ENCODE assay signal across 8 cellular contexts in the genomic region with DNA sequence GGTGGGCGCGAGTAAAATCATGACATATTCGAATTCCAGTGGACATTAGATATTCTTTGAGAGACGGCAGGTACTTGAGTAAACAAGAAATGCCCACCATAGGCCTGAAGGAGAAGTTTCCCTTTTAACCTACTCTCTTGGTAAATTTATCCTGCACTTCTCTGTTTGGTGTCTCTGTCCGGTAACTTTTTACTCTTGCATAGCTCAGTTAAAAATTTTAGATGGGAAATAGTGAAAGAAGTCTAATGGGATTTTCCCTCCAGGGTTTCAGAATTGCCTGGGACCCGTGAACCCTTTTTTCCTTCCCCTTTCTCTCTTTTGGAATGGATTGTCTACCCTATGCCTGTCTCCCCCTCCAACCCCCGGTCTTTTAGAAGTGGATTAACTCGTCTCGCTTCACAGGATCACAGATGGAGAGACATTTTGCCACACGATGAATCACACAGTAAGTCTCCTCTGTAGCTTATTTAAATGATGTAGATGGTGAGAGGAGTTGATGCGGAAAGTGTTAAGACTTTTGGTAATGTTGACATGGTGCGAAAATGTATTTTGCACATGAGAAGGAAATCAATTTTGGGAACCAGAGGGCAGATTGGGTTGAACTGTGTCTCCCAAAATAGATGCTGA. TPM values are rescaled to one million over a fixed set of nuclear protein-coding genes. Genes with fewer than 3 reads are reported as not detected.
A peak's percentile ranks its signal among the peaks of the same experiment; 100 is the strongest.
DNase-seq lines count a peak whose midpoint lies in the region; ATAC-seq and TF ChIP-seq lines count a peak whose summit lies in the region.

No MANE protein-coding gene starts in this region.

- no peaks in the 10 kb centered on the region for H3K9me3 ChIP-seq in CD4-positive, alpha-beta T cell (ENCODE audit: control insufficient read depth, low read length)
- H3K9me3 ChIP-seq in testis = no peaks in the 10 kb centered on the region

- H3K27ac ChIP-seq in CD4-positive, alpha-beta T cell (ENCODE audit: low read depth, low read length) = peak overlapping the region; percentile 25
- peak overlapping the region; percentile 76 for H3K27ac ChIP-seq in HL-60 (replicated peaks)
- H3K27ac ChIP-seq in testis = peak overlapping the region; percentile 31 to 47

- H3K4me3 Mint-ChIP-seq in CD4-positive, alpha-beta T cell = peak overlapping the region; percentile 94
- peak overlapping the region; percentile 83 for H3K4me3 Mint-ChIP-seq in activated T-helper 17 cell treated with anti-CD3 and anti-CD28 coated beads, Interleukin-2, amount 50 U/mL, for 72 hours

- whole genome bisulfite sequencing in testis, 2 donors = 26 to 29% methylated on average over 12 of the region's 12 CpGs

- DNase-seq in CD4-positive, alpha-beta T cell = no peak
- DNase-seq in HL-60 (ENCODE audit: low read depth in 1 of 2, low spot score in 1 of 2) = peak in 1 of 2 experiments; percentile 15
- DNase-seq in kidney tubule cell (ENCODE audit: low spot score) = peak; percentile 62
- no peak for DNase-seq in testis
- no peak for DNase-seq in activated effector memory CD4-positive, alpha-beta T cell treated with anti-CD3 and anti-CD28 coated beads, Interleukin-2, amount 50 U/mL, for 16 hours
- no peak for DNase-seq in stimulated activated CD4-positive, alpha-beta T cell treated with anti-CD3 and anti-CD28 coated beads, Interleukin-4, amount 100 ng/mL, for 24 hours

- H3K27me3 ChIP-seq in CD4-positive, alpha-beta T cell (ENCODE audit: control insufficient read depth, insufficient read depth, low read length) = no peaks in the 10 kb centered on the region
- H3K27me3 ChIP-seq in HL-60 (ENCODE audit: insufficient read depth, poor library complexity, severe bottlenecking) (no peaks in the 10 kb centered on the region), testis (no peaks in the 10 kb centered on the region)

- peak overlapping the region; percentile 98 for H3K4me3 ChIP-seq in HL-60 (replicated peaks; ENCODE audit: insufficient read depth, low read length)
- peak overlapping the region; percentile 81 to 87 for H3K4me3 ChIP-seq in testis

- CTCF ChIA-PET in CD4-positive, alpha-beta T cell (lab: Charles Lee) = interaction anchor here (0.7 to 0.8 kb wide), 2 partner anchors 18 to 381 kb away, joined by 3 read pairs; no protein-coding TSS in a partner anchor

- POLR2A ChIA-PET in CD4-positive, alpha-beta T cell (lab: Charles Lee) = interaction anchor here (0.6 kb wide), 1 partner anchor 316 kb away, joined by 3 read pairs; no protein-coding TSS in a partner anchor

- no peaks in the 10 kb centered on the region for H3K27me3 Mint-ChIP-seq in CD4-positive, alpha-beta T cell
- no peaks in the 10 kb centered on the region for H3K27me3 Mint-ChIP-seq in activated T-helper 17 cell treated with anti-CD3 and anti-CD28 coated beads, Interleukin-2, amount 50 U/mL, for 72 hours

- no peaks in the 10 kb centered on the region for H3K36me3 ChIP-seq in testis (ENCODE audit: low read depth, missing control alignments)

- peaks cover 10% of the 10 kb centered on the region for H3K36me3 Mint-ChIP-seq in CD4-positive, alpha-beta T cell (ENCODE audit: low read depth)
- H3K36me3 Mint-ChIP-seq in activated T-helper 17 cell treated with anti-CD3 and anti-CD28 coated beads, Interleukin-2, amount 50 U/mL, for 72 hours (ENCODE audit: low read depth) = peaks cover 6% of the 10 kb centered on the region

- no peak for ATAC-seq in CD4-positive, alpha-beta T cell (ENCODE audit: poor library complexity)
- peak; percentile 7 for ATAC-seq in GM19328 (IDR thresholded peaks at IDR 0.05; ENCODE audit: unreplicated experiment)
- peak; percentile 11 for ATAC-seq in activated T-helper 17 cell treated with anti-CD3 and anti-CD28 coated beads, Interleukin-2, amount 50 U/mL, for 72 hours (replicated peaks)

- H3K4me1 Mint-ChIP-seq in CD4-positive, alpha-beta T cell (ENCODE audit: low read depth) = peaks cover 23% of the 10 kb centered on the region
- H3K4me1 Mint-ChIP-seq in activated T-helper 17 cell treated with anti-CD3 and anti-CD28 coated beads, Interleukin-2, amount 50 U/mL, for 72 hours = peaks cover 19% of the 10 kb centered on the region

- H3K9me3 Mint-ChIP-seq in CD4-positive, alpha-beta T cell = no peaks in the 10 kb centered on the region
- no peaks in the 10 kb centered on the region for H3K9me3 Mint-ChIP-seq in activated T-helper 17 cell treated with anti-CD3 and anti-CD28 coated beads, Interleukin-2, amount 50 U/mL, for 72 hours

- peak overlapping the region; percentile 76 for H3K27ac Mint-ChIP-seq in CD4-positive, alpha-beta T cell
- H3K27ac Mint-ChIP-seq in activated T-helper 17 cell treated with anti-CD3 and anti-CD28 coated beads, Interleukin-2, amount 50 U/mL, for 72 hours = peak overlapping the region; percentile 73

- peak; percentile 51 for TF ChIP-seq CTCF in CD4-positive, alpha-beta T cell (IDR thresholded peaks at IDR 0.05)
- TF ChIP-seq CTCF in HL-60 (IDR thresholded peaks at IDR 0.05; ENCODE audit: insufficient read depth, low read length) (no peak), testis (IDR thresholded peaks at IDR 0.05) (no peak)

- no peak for TF ChIP-seq POLR2A in testis (IDR thresholded peaks at IDR 0.05)

- intact Hi-C loops in CD4-positive, alpha-beta T cell (cut with DNase I, micrococcal nuclease) = loop anchor here in 1 of 2 experiments (2.0 to 5.0 kb wide), 4 partner anchors 271 to 515 kb away; a partner anchor contains a TSS
- intact Hi-C loops in testis (cut with DNase I; ENCODE audit: low total_unique reads) = no loop called here

- peaks cover 4% of the 10 kb centered on the region for H3K4me1 ChIP-seq in testis

RNA-seq across cellular contexts. Expression of a gene that starts 0.5 kb away (rescaled TPM):
- total RNA-seq in CD4-positive, alpha-beta T cell = 1 to 10 TPM; 3.9 to 4.8 TPM
- 10 to 100 TPM in 1 of 2 donors, 1 to 10 TPM in 1; 4.0 to 14.6 TPM for total RNA-seq in activated T-helper 17 cell treated with anti-CD3 and anti-CD28 coated beads, Interleukin-2, amount 50 U/mL, for 72 hours
- 10 to 100 TPM; 25.7 to 27.6 TPM for total RNA-seq in testis
- 29.4 TPM for polyA plus RNA-seq in testis (ENCODE audit: insufficient read depth, low read depth, low replicate concordance)

RNA-seq across cellular contexts. Expression of a gene that starts 7.6 kb away (rescaled TPM):
- total RNA-seq in CD4-positive, alpha-beta T cell = not detected
- total RNA-seq in activated T-helper 17 cell treated with anti-CD3 and anti-CD28 coated beads, Interleukin-2, amount 50 U/mL, for 72 hours = not detected
- total RNA-seq in testis = 1 to 10 TPM; 2.3 to 4.2 TPM
- polyA plus RNA-seq in testis (ENCODE audit: insufficient read depth, low read depth, low replicate concordance) = 2.2 TPM

Comparison
In these comparisons a context has a peak if more than half of its experiments do, and no peak if none do; other contexts are left out.
1. H3K27ac ChIP-seq: peak in every context shown above with its lines; median percentile 76 in HL-60; 39 in testis; 25 in CD4-positive, alpha-beta T cell.